Comparison of ENCODE assay signal across 8 cellular contexts in genomic region chr6:93420163-93420806, GRCh38. TPM values are rescaled to one million over a fixed set of nuclear protein-coding genes. Genes with fewer than 3 reads are reported as not detected.
DNase-seq lines count a peak whose midpoint lies in the region; TF ChIP-seq lines count a peak whose summit lies in the region.

No MANE protein-coding gene starts in this region.

- TF ChIP-seq CTCF in KMS-11 (conservative IDR thresholded peaks at IDR 0.05; ENCODE audit: low read depth, low read length), result no peak
- TF ChIP-seq CTCF in neural progenitor cell (IDR thresholded peaks at IDR 0.05), result no peak

- peak overlapping the region; percentile 76 for H3K4me2 ChIP-seq in KMS-11
- peak overlapping the region; percentile 85 for H3K4me2 ChIP-seq in neural progenitor cell

- POLR2A ChIA-PET in CD4-positive, alpha-beta memory T cell (lab: Charles Lee; ENCODE audit: partially characterized antibody), result no interaction called here

- H3K27ac ChIP-seq in CD4-positive, alpha-beta memory T cell (ENCODE audit: low read depth, low read length), result no peak overlapping the region
- no peak overlapping the region for H3K27ac ChIP-seq in KMS-11
- H3K27ac ChIP-seq in neural progenitor cell, result peak overlapping the region; percentile 81

- H3K9ac ChIP-seq in KMS-11, result no peak overlapping the region
- H3K9ac ChIP-seq in neural progenitor cell, result peak overlapping the region; percentile 57

- H3K27me3 ChIP-seq in CD4-positive, alpha-beta memory T cell (ENCODE audit: insufficient read depth, low read length), result no peaks in the 10 kb centered on the region
- H3K27me3 ChIP-seq in KMS-11 (ENCODE audit: insufficient read depth, low read depth), result no peaks in the 10 kb centered on the region
- H3K27me3 ChIP-seq in neural progenitor cell, result no peaks in the 10 kb centered on the region

- H3K27ac Mint-ChIP-seq in CD4-positive, alpha-beta memory T cell, result no peak overlapping the region
- H3K27ac Mint-ChIP-seq in dendritic cell treated with granulocyte-macrophage colony-stimulating factor and Interleukin-4, amounts not matched to agents 40 ng/mL and 50 ng/mL, for 4 days, result no peak overlapping the region
- H3K27ac Mint-ChIP-seq in neural progenitor cell, result peak overlapping the region; percentile 90

- peak overlapping the region; percentile 4 to 88 (median 70) for H3K4me3 Mint-ChIP-seq in CD4-positive, alpha-beta memory T cell
- peak overlapping the region; percentile 79 for H3K4me3 Mint-ChIP-seq in dendritic cell treated with granulocyte-macrophage colony-stimulating factor and Interleukin-4, amounts not matched to agents 40 ng/mL and 50 ng/mL, for 4 days
- peak overlapping the region; percentile 99 for H3K4me3 Mint-ChIP-seq in neural progenitor cell

- peaks cover 49% of the 10 kb centered on the region for H3F3A ChIP-seq in neural progenitor cell (ENCODE audit: low read depth)

- H3K9me3 Mint-ChIP-seq in CD4-positive, alpha-beta memory T cell, result peaks cover 0 to 12% (median 7%) of the 10 kb centered on the region in 8 donors
- H3K9me3 Mint-ChIP-seq in dendritic cell treated with granulocyte-macrophage colony-stimulating factor and Interleukin-4, amounts not matched to agents 40 ng/mL and 50 ng/mL, for 4 days, result no peaks in the 10 kb centered on the region
- peaks cover 3% of the 10 kb centered on the region for H3K9me3 Mint-ChIP-seq in neural progenitor cell

- no peaks in the 10 kb centered on the region for H3K36me3 ChIP-seq in CD4-positive, alpha-beta memory T cell (ENCODE audit: insufficient read depth, low read length)
- no peaks in the 10 kb centered on the region for H3K36me3 ChIP-seq in KMS-11 (ENCODE audit: insufficient read depth)
- no peaks in the 10 kb centered on the region for H3K36me3 ChIP-seq in neural progenitor cell

- CTCF ChIA-PET in CD4-positive, alpha-beta memory T cell (lab: Charles Lee; ENCODE audit: partially characterized antibody), result no interaction called here

- H2AFZ ChIP-seq in KMS-11 (ENCODE audit: low read depth), result peak overlapping the region; percentile 68
- no peak overlapping the region for H2AFZ ChIP-seq in neural progenitor cell (replicated peaks)

- intact Hi-C loops in CD4-positive, alpha-beta memory T cell (cut with micrococcal nuclease), result no loop called here
- intact Hi-C loops in dendritic cell treated with granulocyte-macrophage colony-stimulating factor and Interleukin-4, amounts not matched to agents 40 ng/mL and 50 ng/mL, for 4 days (cut with micrococcal nuclease), result loop anchor here (5.0 kb wide), 1 partner anchor 383 kb away; no protein-coding TSS in a partner anchor

- H4K20me1 ChIP-seq in KMS-11 (ENCODE audit: insufficient read depth) (no peaks in the 10 kb centered on the region), neural progenitor cell (ENCODE audit: low read depth) (peaks cover 31% of the 10 kb centered on the region)

- DNase-seq in CD4-positive, alpha-beta memory T cell, result no peak
- peak; percentile 41 for DNase-seq in neural progenitor cell (ENCODE audit: low spot score)
- no peak for DNase-seq in SW 1271 (lab: John Stamatoyannopoulos, UW)
- DNase-seq in stimulated activated CD4-positive, alpha-beta T cell treated with anti-CD3 and anti-CD28 coated beads, Interleukin-1b, Interleukin-23, amount 100 ng/mL, for 48 hours, result no peak
- no peak for DNase-seq in cortex of kidney (lab: John Stamatoyannopoulos, UW)
- DNase-seq in activated effector memory CD4-positive, alpha-beta T cell treated with anti-CD3 and anti-CD28 coated beads, Interleukin-2, amount 50 U/mL, for 16 hours, result no peak

- no peaks in the 10 kb centered on the region for H3K36me3 Mint-ChIP-seq in CD4-positive, alpha-beta memory T cell
- no peaks in the 10 kb centered on the region for H3K36me3 Mint-ChIP-seq in dendritic cell treated with granulocyte-macrophage colony-stimulating factor and Interleukin-4, amounts not matched to agents 40 ng/mL and 50 ng/mL, for 4 days (ENCODE audit: low read depth)
- peaks cover 16% of the 10 kb centered on the region for H3K36me3 Mint-ChIP-seq in neural progenitor cell

- H3K79me2 ChIP-seq in KMS-11 (ENCODE audit: insufficient read depth, low read depth), result no peaks in the 10 kb centered on the region
- H3K79me2 ChIP-seq in neural progenitor cell (ENCODE audit: low read depth), result peaks cover 60% of the 10 kb centered on the region

- no peak overlapping the region for H3K4me3 ChIP-seq in CD4-positive, alpha-beta memory T cell (ENCODE audit: low read length in 2 of 2)
- H3K4me3 ChIP-seq in KMS-11 (IDR thresholded peaks at IDR 0.05; ENCODE audit: insufficient read depth, low read depth, low read length) (no peak overlapping the region), neural progenitor cell (peak overlapping the region; percentile 99)

- H3K27me3 Mint-ChIP-seq in CD4-positive, alpha-beta memory T cell, result peaks cover 32 to 36% of the 10 kb centered on the region in 2 donors
- H3K27me3 Mint-ChIP-seq in dendritic cell treated with granulocyte-macrophage colony-stimulating factor and Interleukin-4, amounts not matched to agents 40 ng/mL and 50 ng/mL, for 4 days, result peaks cover 56% of the 10 kb centered on the region
- peaks cover 5% of the 10 kb centered on the region for H3K27me3 Mint-ChIP-seq in neural progenitor cell (ENCODE audit: insufficient read depth, low read depth)

- peaks cover 3% of the 10 kb centered on the region for H3K4me1 ChIP-seq in CD4-positive, alpha-beta memory T cell (ENCODE audit: insufficient read depth, low read length)
- peaks cover 4% of the 10 kb centered on the region for H3K4me1 ChIP-seq in KMS-11 (ENCODE audit: low read depth, poor library complexity, severe bottlenecking)
- H3K4me1 ChIP-seq in neural progenitor cell, result peaks cover 24% of the 10 kb centered on the region

- H3K4me1 Mint-ChIP-seq in CD4-positive, alpha-beta memory T cell, result peaks cover 6 to 32% (median 17%) of the 10 kb centered on the region in 4 donors
- peaks cover 38% of the 10 kb centered on the region for H3K4me1 Mint-ChIP-seq in dendritic cell treated with granulocyte-macrophage colony-stimulating factor and Interleukin-4, amounts not matched to agents 40 ng/mL and 50 ng/mL, for 4 days (ENCODE audit: low read depth)
- H3K4me1 Mint-ChIP-seq in neural progenitor cell, result peaks cover 26% of the 10 kb centered on the region

- no peaks in the 10 kb centered on the region for H3K9me3 ChIP-seq in CD4-positive, alpha-beta memory T cell (ENCODE audit: control insufficient read depth in 1 of 2, low read length in 2 of 2)
- no peaks in the 10 kb centered on the region for H3K9me3 ChIP-seq in neural progenitor cell (ENCODE audit: low read depth)

RNA-seq across cellular contexts. Expression of gene EPHA7, which starts 0.9 kb away (rescaled TPM):
- total RNA-seq in CD4-positive, alpha-beta memory T cell, result not detected
- not detected for polyA plus RNA-seq in CD4-positive, alpha-beta memory T cell
- 47.6 and 80.7 TPM in 2 replicates for total RNA-seq in neural progenitor cell (ENCODE audit: low replicate concordance)

Comparison
In these comparisons a context has a peak if more than half of its experiments do, and no peak if none do; other contexts are left out.
1. RNA of gene EPHA7, which starts 0.9 kb away (total RNA-seq): 47.6 to 80.7 TPM in neural progenitor cell; not detected in CD4-positive, alpha-beta memory T cell; every median in the first group is over 10 times any median in the second.
2. Peak in every context shown above with its lines, with median percentiles within 50 percentile points of each other: H3K4me3 Mint-ChIP-seq.